ENCODE assay signal across 16 cellular contexts in genomic region chr12:82329508-82329907, GRCh38. TPM values are rescaled to one million over a fixed set of nuclear protein-coding genes. Genes with fewer than 3 reads are reported as not detected.
DNase-seq lines count a peak whose midpoint lies in the region; ATAC-seq, FAIRE-seq and TF ChIP-seq lines count a peak whose summit lies in the region.
"Had no signal": no experiment of that assay in that cellular context is flagged by ENCODE, and none has a peak within 500 bp of the region (broad histone marks: within the 10 kb centered on the region; RNA-seq: fewer than 3 reads in every experiment).

No MANE protein-coding gene starts in this region.

- H4K20me1 ChIP-seq in SK-N-SH (ENCODE audit: insufficient read depth), result no peaks in the 10 kb centered on the region

- no peaks in the 10 kb centered on the region for H3K4me1 ChIP-seq in SK-N-SH (ENCODE audit: control insufficient read depth in 1 of 2, insufficient read depth in 2 of 2, low read depth in 1 of 2, low read length in 1 of 2)
- H3K4me1 ChIP-seq in small intestine (ENCODE audit: control insufficient read depth in 2 of 2, insufficient read depth in 1 of 2, low read depth in 1 of 2, low read length in 1 of 2), result no peaks in the 10 kb centered on the region
- H3K4me1 ChIP-seq in left lung, result no peaks in the 10 kb centered on the region
- H3K4me1 ChIP-seq: A549, gastroesophageal sphincter, uterus had no signal

- no peak for TF ChIP-seq EP300 in SK-N-SH (IDR thresholded peaks at IDR 0.05; ENCODE audit: borderline replicate concordance in 1 of 2, low read depth in 1 of 2, low read length in 1 of 2)

- no peak for TF ChIP-seq CTCF in SK-N-SH (IDR thresholded peaks at IDR 0.05)
- TF ChIP-seq CTCF in dorsolateral prefrontal cortex (IDR thresholded peaks at IDR 0.05 in 54 of 56, conservative IDR thresholded peaks at IDR 0.05 in 2 of 56; ENCODE audit: low read depth in 1 of 56, partially characterized antibody in 56 of 56), result no peak
- TF ChIP-seq CTCF in left lung (IDR thresholded peaks at IDR 0.05), result no peak

- no peak overlapping the region for H3K4me2 ChIP-seq in SK-N-SH
- H3K4me2 ChIP-seq: A549 had no signal

- POLR2A ChIA-PET in SK-N-SH (lab: Yijun Ruan, JAX), result no interaction called here

- no peak overlapping the region for H2AFZ ChIP-seq in SK-N-SH (ENCODE audit: low read depth)

- no peak overlapping the region for H3K27ac ChIP-seq in SK-N-SH (ENCODE audit: low read depth in 2 of 2, low read length in 1 of 2)
- no peak overlapping the region for H3K27ac ChIP-seq in small intestine (ENCODE audit: low read depth in 1 of 2, low read length in 1 of 2)
- H3K27ac ChIP-seq in dorsolateral prefrontal cortex, result no peak overlapping the region
- no peak overlapping the region for H3K27ac ChIP-seq in left lung
- H3K27ac ChIP-seq: A549, gastroesophageal sphincter, uterus, WERI-Rb-1 had no signal

- no peaks in the 10 kb centered on the region for H3K36me3 ChIP-seq in SK-N-SH (replicated peaks in 1 of 2; ENCODE audit: control insufficient read depth in 1 of 2, insufficient read depth in 2 of 2, low read length in 1 of 2)
- H3K36me3 ChIP-seq in small intestine (ENCODE audit: control insufficient read depth in 2 of 2, insufficient read depth in 2 of 2, low read length in 2 of 2), result no peaks in the 10 kb centered on the region
- no peaks in the 10 kb centered on the region for H3K36me3 ChIP-seq in left lung
- H3K36me3 ChIP-seq: gastroesophageal sphincter, uterus, WERI-Rb-1 had no signal

- no peak overlapping the region for H3K4me3 ChIP-seq in SK-N-SH (ENCODE audit: low read depth in 2 of 2, low read length in 1 of 2)
- no peak overlapping the region for H3K4me3 ChIP-seq in small intestine (ENCODE audit: low read depth in 1 of 2, low read length in 2 of 2)
- no peak overlapping the region for H3K4me3 ChIP-seq in dorsolateral prefrontal cortex
- no peak overlapping the region for H3K4me3 ChIP-seq in left lung
- H3K4me3 ChIP-seq: A549, gastroesophageal sphincter, uterus had no signal

- ATAC-seq in SK-N-SH treated with all-trans-retinoic acid at 6 μM for 48 hours (peak; percentile 35; the same call in 1 of the 3 replicates), HG02938 (IDR thresholded peaks at IDR 0.05; ENCODE audit: unreplicated experiment) (no peak), left lung (no peak)
- ATAC-seq: gastroesophageal sphincter had no signal

- intact Hi-C loops in dorsolateral prefrontal cortex (cut with DNase I), result loop anchor here (5.0 to 10.0 kb wide), 2 partner anchors 682 to 685 kb away; no protein-coding TSS in a partner anchor
- intact Hi-C loops in left lung (cut with DNase I), result loop anchor here in 1 of 2 donors (10.0 kb wide), 1 partner anchor 685 kb away; no protein-coding TSS in a partner anchor

- no peaks in the 10 kb centered on the region for H3K9me2 ChIP-seq in SK-N-SH

- DNase-seq in SK-N-SH, result no peak
- DNase-seq in NCI-H2107 treated with DMSO at 0.1 percent for 48 hours (lab: John Stamatoyannopoulos, UW; ENCODE audit: unreplicated experiment), result peak; percentile 97
- DNase-seq in SW480 (ENCODE audit: low spot score), result peak; percentile 8
- peak; percentile 6 for DNase-seq in small intestine
- no peak for DNase-seq in dorsolateral prefrontal cortex
- DNase-seq in left lung, result no peak
- DNase-seq: activated naive CD4-positive, alpha-beta T cell treated with anti-CD3 and anti-CD28 coated beads for 36 hours; CD4-positive, alpha-beta T cell; MV-4-11; uterus; WERI-Rb-1 had no signal

- CTCF ChIA-PET in SK-N-SH (lab: Yijun Ruan, JAX), result interaction anchor here (1.0 to 1.1 kb wide), 2 partner anchors 29 to 719 kb away, joined by 3 read pairs; partner anchors contain the start of genes CCDC59 and METTL25

- H3K9me3 ChIP-seq in SK-N-SH (no peaks in the 10 kb centered on the region; the same call in 1 of the 2 replicates), small intestine (ENCODE audit: control insufficient read depth, low read depth) (no peaks in the 10 kb centered on the region), left lung (no peaks in the 10 kb centered on the region)
- H3K9me3 ChIP-seq: A549, gastroesophageal sphincter, uterus had no signal

- WGBS in SK-N-SH (ENCODE audit: low lambda C conversion rate), result 6% methylated on average over 1 of the region's 1 CpG
- 14 to 17% (median 15%) methylated on average over 1 of the region's 1 CpG for WGBS in small intestine, 3 donors

- no peaks in the 10 kb centered on the region for H3K79me2 ChIP-seq in SK-N-SH (ENCODE audit: insufficient read depth)

- no peak overlapping the region for H3K9ac ChIP-seq in SK-N-SH

- no peak for FAIRE-seq in small intestine (lab: Jason Lieb, UNC)
- FAIRE-seq: A549, bronchial epithelial cell had no signal

- H3K27me3 ChIP-seq in SK-N-SH (ENCODE audit: insufficient read depth) (no peaks in the 10 kb centered on the region), small intestine (ENCODE audit: control insufficient read depth in 2 of 2, insufficient read depth in 2 of 2, low read length in 2 of 2) (no peaks in the 10 kb centered on the region), dorsolateral prefrontal cortex (no peaks in the 10 kb centered on the region), left lung (no peaks in the 10 kb centered on the region)
- H3K27me3 ChIP-seq: gastroesophageal sphincter, uterus had no signal

- no peak for TF ChIP-seq RAD21 in SK-N-SH (IDR thresholded peaks at IDR 0.05; ENCODE audit: low read length)

- H3F3A ChIP-seq in SK-N-SH (replicated peaks; ENCODE audit: insufficient read depth), result no peaks in the 10 kb centered on the region

TF ChIP-seq in SK-N-SH treated with all-trans-retinoic acid at 6 μM for 48 hours, 23 proteins besides CTCF, POLR2A, EP300 and RAD21:
- no peak for TF ChIP-seq PATZ1 (CRISPR knock-in tag; IDR thresholded peaks at IDR 0.05; ENCODE audit: borderline replicate concordance)
- no peak for TF ChIP-seq ARNTL (CRISPR knock-in tag; IDR thresholded peaks at IDR 0.05; ENCODE audit: borderline replicate concordance, low read depth)
- no peak for TF ChIP-seq TCF4 (CRISPR knock-in tag; IDR thresholded peaks at IDR 0.05; ENCODE audit: borderline replicate concordance)

TF ChIP-seq in SK-N-SH, 30 proteins besides CTCF, POLR2A, EP300 and RAD21 (continues in another document):
- TF ChIP-seq USF2 (IDR thresholded peaks at IDR 0.05; ENCODE audit: borderline replicate concordance, low read depth, low read length) (no peak), REST (IDR thresholded peaks at IDR 0.05; ENCODE audit: low read depth, low read length) (no peak), IRF3 (IDR thresholded peaks at IDR 0.05; ENCODE audit: low read depth, low read length) (no peak), TEAD4 (IDR thresholded peaks at IDR 0.05; ENCODE audit: borderline replicate concordance, insufficient read depth) (no peak), JUND (IDR thresholded peaks at IDR 0.05) (no peak), POLR2AphosphoS5 (IDR thresholded peaks at IDR 0.05; ENCODE audit: low read depth, low read length) (no peak), NRF1 (IDR thresholded peaks at IDR 0.05; ENCODE audit: low read depth, low read length) (no peak)

RNA-seq across cellular contexts. Expression of gene CCDC59, which starts 28.7 kb away (rescaled TPM):
- 16.3 and 28.0 TPM in 2 replicates for polyA plus RNA-seq in SK-N-SH (2012; rRNA removed)
- 31.0 and 53.3 TPM in 2 replicates for polyA plus RNA-seq in SK-N-SH (2012; cell fraction: cytosol; rRNA removed)
- polyA plus RNA-seq in SK-N-SH (2012; cell fraction: nucleus; rRNA removed), result 12.7 and 17.8 TPM in 2 replicates
- polyA plus RNA-seq in small intestine, result 10 to 100 TPM; 40.5 to 61.7 (median 45.1) TPM
- total RNA-seq in dorsolateral prefrontal cortex, result 10 to 100 TPM; 18.7 to 46.8 (median 29.4) TPM
- 10 to 100 TPM; 22.7 to 26.8 TPM for total RNA-seq in left lung

RNA-seq across cellular contexts. Expression of gene METTL25, which starts 28.8 kb away (rescaled TPM):
- polyA plus RNA-seq in SK-N-SH (2012; rRNA removed) (3.0 and 3.2 TPM in 2 replicates), small intestine (10 to 100 TPM in 1 of 3 donors, 1 to 10 TPM in 2; 4.3 to 12.1 (median 9.2) TPM)
- polyA plus RNA-seq in SK-N-SH (2012; cell fraction: cytosol; rRNA removed), result 2.7 and 4.1 TPM in 2 replicates
- 2.9 and 4.3 TPM in 2 replicates for polyA plus RNA-seq in SK-N-SH (2012; cell fraction: nucleus; rRNA removed)
- total RNA-seq in dorsolateral prefrontal cortex (10 to 100 TPM; 14.3 to 40.2 (median 22.9) TPM), left lung (10 to 100 TPM; 10.8 to 13.0 TPM)

Comparison
In these comparisons a context has a peak if more than half of its experiments do, and no peak if none do; other contexts are left out.
1. DNase-seq: peak in NCI-H2107 treated with DMSO at 0.1 percent for 48 hours (single experiment), SW480 (single experiment) and small intestine (single experiment); none in SK-N-SH (single experiment), dorsolateral prefrontal cortex (0 of 10) and left lung (0 of 2).